7 cellular contexts compared by ENCODE assay signal in the genomic region with DNA sequence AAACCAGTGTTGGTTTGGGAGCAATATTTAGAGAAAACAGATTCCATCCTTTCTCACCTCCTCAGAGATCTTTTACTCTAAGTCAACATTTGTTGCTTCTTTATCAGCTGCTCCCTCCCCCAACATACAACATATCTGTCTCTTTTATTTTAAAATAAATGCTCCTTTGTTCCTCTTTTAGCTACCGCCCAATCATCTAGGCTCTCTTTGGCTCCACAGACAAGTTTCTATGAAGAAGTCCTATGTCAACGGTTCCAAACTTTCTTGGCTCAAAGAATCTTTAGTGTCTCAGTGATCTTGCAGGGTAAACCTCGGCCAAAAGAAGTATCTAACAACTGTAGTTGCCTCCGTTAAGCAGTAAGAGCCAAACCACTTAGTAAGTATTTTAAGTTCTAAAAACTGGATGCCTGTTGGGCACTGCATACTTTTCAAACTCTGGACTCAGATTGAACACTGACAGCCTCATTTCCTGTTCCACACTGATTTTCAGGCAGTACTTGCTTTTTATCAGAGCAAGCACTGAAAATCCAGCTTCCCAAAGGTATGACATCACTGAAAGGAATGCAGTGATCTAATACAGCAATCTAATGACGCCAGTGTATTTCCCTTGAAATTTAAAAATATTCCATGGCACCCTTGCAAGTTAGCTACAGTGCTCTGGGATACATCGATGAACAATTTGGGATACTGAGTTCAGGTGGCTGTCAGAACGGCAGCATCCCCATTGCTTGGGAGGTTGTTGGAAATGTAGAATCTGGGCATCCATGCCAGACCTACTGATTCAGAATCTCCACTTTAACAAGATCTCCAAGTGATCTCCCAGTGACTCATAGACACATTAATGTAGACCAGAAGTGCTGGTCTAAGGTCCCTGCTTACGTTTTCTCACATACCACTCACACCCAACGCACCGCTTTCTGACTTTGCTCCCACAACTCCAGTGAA. TPM values are rescaled to one million over a fixed set of nuclear protein-coding genes. Genes with fewer than 3 reads are reported as not detected.
DNase-seq lines count a peak whose midpoint lies in the region; ATAC-seq, FAIRE-seq and TF ChIP-seq lines count a peak whose summit lies in the region.

No MANE protein-coding gene starts in this region.

- peak overlapping the region; percentile 54 for H3K9ac ChIP-seq in mammary epithelial cell (ENCODE audit: insufficient read depth, low read length)

- TSS peak; percentile 82 for BruUV-seq in mammary epithelial cell (replicated peaks; lab: Mats Ljungman, UMichigan)

- H3K4me3 ChIP-seq in mammary epithelial cell (replicated peaks in 1 of 3; ENCODE audit: insufficient read depth in 1 of 3, low read depth in 2 of 3, low read length in 3 of 3) (peak overlapping the region; percentile 19 to 23 (median 19)), right lobe of liver (no peak overlapping the region)

- H3K79me2 ChIP-seq in mammary epithelial cell (ENCODE audit: insufficient read depth, low read length), result peaks cover 84% of the 10 kb centered on the region

- H3K4me1 ChIP-seq in mammary epithelial cell (ENCODE audit: insufficient read depth, low read length), result peaks cover 32% of the 10 kb centered on the region
- peaks cover 0 to 42% (median 23%) of the 10 kb centered on the region in 4 donors for H3K4me1 ChIP-seq in right lobe of liver

- intact Hi-C loops in mammary epithelial cell (cut with micrococcal nuclease), result no loop called here
- intact Hi-C loops in right lobe of liver (cut with DNase I), result no loop called here

- CTCF ChIA-PET in mammary epithelial cell (lab: Charles Lee; ENCODE audit: low non-redundant PET), result no interaction called here

- DNase-seq in KBM-7 (peak; percentile 27), mammary epithelial cell (peak; percentile 92), right lobe of liver (no peak), urothelium cell line (ENCODE audit: low spot score) (peak; percentile 64)
- no peak for DNase-seq in NK-92 treated with Interleukin-12 subunit alpha and Interleukin-12 subunit beta, amount 100 ng/mL, for 24 hours (lab: John Stamatoyannopoulos, UW)

- peak overlapping the region; percentile 81 for H3K27ac ChIP-seq in mammary epithelial cell (ENCODE audit: insufficient read depth, low read depth, low read length)
- H3K27ac ChIP-seq in right lobe of liver, result peak overlapping the region; percentile 72 to 94 (median 72)

- peak; percentile 60 for TF ChIP-seq POLR2A in right lobe of liver (IDR thresholded peaks at IDR 0.05)

- H3K9me3 ChIP-seq in mammary epithelial cell (replicated peaks; ENCODE audit: insufficient read depth, low read length) (no peaks in the 10 kb centered on the region), right lobe of liver (no peaks in the 10 kb centered on the region)

- in situ Hi-C loops in KBM-7 (cut with MboI; ENCODE audit: low pct_unique_long_range_greater_than_20kb, low sequenced_read_pairs) (no loop called here), mammary epithelial cell (cut with MboI; ENCODE audit: low sequenced_read_pairs in 2 of 2) (no loop called here)

- H2AFZ ChIP-seq in mammary epithelial cell (ENCODE audit: low read depth, low read length), result peak overlapping the region; percentile 4

- ATAC-seq in right lobe of liver, result peak; percentile 5 to 74 (median 57)
- ATAC-seq in HG03439 (IDR thresholded peaks at IDR 0.05; ENCODE audit: unreplicated experiment), result no peak
- no peak for ATAC-seq in HG02852 (IDR thresholded peaks at IDR 0.05; ENCODE audit: unreplicated experiment)

- no peak for FAIRE-seq in urothelium cell line (lab: Jason Lieb, UNC)

- no peak for TF ChIP-seq CTCF in mammary epithelial cell (conservative IDR thresholded peaks at IDR 0.05 in 1 of 2, IDR thresholded peaks at IDR 0.05 in 1 of 2; ENCODE audit: extremely low read depth in 1 of 2, insufficient read depth in 1 of 2, low read depth in 1 of 2, low read length in 2 of 2)
- no peak for TF ChIP-seq CTCF in right lobe of liver (IDR thresholded peaks at IDR 0.05)

- no peaks in the 10 kb centered on the region for H3K36me3 ChIP-seq in mammary epithelial cell (ENCODE audit: insufficient read depth, low read length)
- no peaks in the 10 kb centered on the region for H3K36me3 ChIP-seq in right lobe of liver

- WGBS in mammary epithelial cell (ENCODE audit: low coverage, missing lambda C conversion rate), result 8% methylated on average over 10 of the region's 10 CpGs
- WGBS in right lobe of liver (ENCODE audit: insufficient coverage, low coverage, low lambda C conversion rate, missing lambda C conversion rate), result 60% methylated on average over 10 of the region's 10 CpGs

- peak overlapping the region; percentile 67 for H3K4me2 ChIP-seq in mammary epithelial cell (ENCODE audit: insufficient read depth, low read depth, low read length)

- no peaks in the 10 kb centered on the region for H4K20me1 ChIP-seq in mammary epithelial cell (ENCODE audit: insufficient read depth, low read length)

- dilution Hi-C loops in mammary epithelial cell (cut with HindIII; ENCODE audit: low sequenced_read_pairs), result no loop called here

- no peaks in the 10 kb centered on the region for H3K27me3 ChIP-seq in mammary epithelial cell (ENCODE audit: insufficient read depth, low read length)
- no peaks in the 10 kb centered on the region for H3K27me3 ChIP-seq in right lobe of liver

RNA-seq across cellular contexts. Expression of a gene that starts 26.8 kb away (rescaled TPM):
- total RNA-seq in mammary epithelial cell, result 10 to 100 TPM; 18.5 to 24.0 TPM
- polyA plus RNA-seq in mammary epithelial cell, result 15.8 TPM
- 57.5 TPM for polyA minus RNA-seq in mammary epithelial cell
- 10 to 100 TPM; 19.3 to 66.5 (median 38.9) TPM for total RNA-seq in right lobe of liver

RNA-seq across cellular contexts. Expression of a gene that starts 57.2 kb away (rescaled TPM):
- 10 to 100 TPM; 17.1 to 24.3 TPM for total RNA-seq in mammary epithelial cell
- 13.9 TPM for polyA plus RNA-seq in mammary epithelial cell
- 4.8 TPM for polyA minus RNA-seq in mammary epithelial cell
- total RNA-seq in right lobe of liver, result 1 to 10 TPM; 3.3 to 6.4 (median 4.8) TPM

RNA-seq across cellular contexts. Expression of a gene that starts 57.7 kb away (rescaled TPM):
- total RNA-seq in mammary epithelial cell, result 10 to 100 TPM; 12.7 to 16.5 TPM
- 4.7 TPM for polyA plus RNA-seq in mammary epithelial cell
- polyA minus RNA-seq in mammary epithelial cell, result 13.6 TPM
- total RNA-seq in right lobe of liver, result 1 to 10 TPM; 5.7 to 7.8 (median 6.8) TPM

Comparison
In these comparisons a context has a peak if more than half of its experiments do, and no peak if none do; other contexts are left out.
1. DNase-seq: peak in KBM-7 (single experiment), mammary epithelial cell (single experiment) and urothelium cell line (single experiment); none in right lobe of liver (0 of 3) and NK-92 treated with Interleukin-12 subunit alpha and Interleukin-12 subunit beta, amount 100 ng/mL, for 24 hours (single experiment).
2. H3K4me3 ChIP-seq: peak in mammary epithelial cell (3 of 3); none in right lobe of liver (0 of 3).
3. ATAC-seq: peak in right lobe of liver (4 of 4); none in HG03439 (single experiment) and HG02852 (single experiment).